7 cellular contexts compared by ENCODE assay signal in genomic region chr2:37890893-37891495, GRCh38. TPM values are rescaled to one million over a fixed set of nuclear protein-coding genes. Genes with fewer than 3 reads are reported as not detected.
DNase-seq lines count a peak whose midpoint lies in the region; TF ChIP-seq lines count a peak whose summit lies in the region.

No MANE protein-coding gene starts in this region.

- H3K9me3 ChIP-seq in PC-9 (ENCODE audit: insufficient read depth, low read depth) (no peaks in the 10 kb centered on the region), neuronal stem cell (replicated peaks in 1 of 2; ENCODE audit: control insufficient read depth in 2 of 2, insufficient read depth in 1 of 2, low read depth in 1 of 2, low read length in 2 of 2) (no peaks in the 10 kb centered on the region)

- H3K4me1 ChIP-seq in PC-9 (replicated peaks; ENCODE audit: insufficient read depth), result no peaks in the 10 kb centered on the region
- H3K4me1 ChIP-seq in neuronal stem cell (ENCODE audit: control insufficient read depth in 2 of 2, insufficient read depth in 1 of 2, low read depth in 1 of 2, low read length in 2 of 2), result no peaks in the 10 kb centered on the region

- H3K79me2 ChIP-seq in PC-9 (ENCODE audit: low read depth), result no peaks in the 10 kb centered on the region

- H3F3A ChIP-seq in PC-9 (ENCODE audit: insufficient read depth, low read depth), result peaks cover 4% of the 10 kb centered on the region; the same call in 1 of the 2 replicates

- H3K79me1 ChIP-seq in neuronal stem cell (ENCODE audit: low read depth, low read length), result no peaks in the 10 kb centered on the region

- no peaks in the 10 kb centered on the region for H3K36me3 ChIP-seq in PC-9 (ENCODE audit: low read depth)
- no peaks in the 10 kb centered on the region for H3K36me3 ChIP-seq in neuronal stem cell (replicated peaks in 1 of 2; ENCODE audit: control insufficient read depth in 2 of 2, insufficient read depth in 2 of 2, low read length in 2 of 2)

- TF ChIP-seq CTCF in GM10266 (IDR thresholded peaks at IDR 0.05; ENCODE audit: control insufficient read depth, insufficient read depth, low read depth, missing control alignments), result peak; percentile 84
- TF ChIP-seq CTCF in PC-9 (conservative IDR thresholded peaks at IDR 0.05), result peak; percentile 90

- no peak overlapping the region for H3K9ac ChIP-seq in neuronal stem cell (ENCODE audit: low read depth, low read length, poor library complexity)

- no peak overlapping the region for H4K91ac ChIP-seq in neuronal stem cell (ENCODE audit: low read depth, low read length, poor library complexity)

- no peaks in the 10 kb centered on the region for H3K27me3 ChIP-seq in PC-9 (ENCODE audit: insufficient read depth, low read depth)
- H3K27me3 ChIP-seq in neuronal stem cell (ENCODE audit: control insufficient read depth in 3 of 3, insufficient read depth in 3 of 3, low read depth in 1 of 3, low read length in 3 of 3), result peaks cover 0 to 21% (median 0%) of the 10 kb centered on the region in 3 experiments

- H3K14ac ChIP-seq in neuronal stem cell (ENCODE audit: low read length), result no peak overlapping the region

- no peak overlapping the region for H3K4ac ChIP-seq in neuronal stem cell (ENCODE audit: low read length)

- H3K4me2 ChIP-seq in PC-9 (no peak overlapping the region), neuronal stem cell (ENCODE audit: insufficient read depth, low read length, poor library complexity, severe bottlenecking) (no peak overlapping the region)

- H2BK120ac ChIP-seq in neuronal stem cell (ENCODE audit: low read depth, low read length), result no peak overlapping the region

- CTCF ChIA-PET in PC-9 (lab: Charles Lee), result interaction anchor here (0.6 kb wide), 1 partner anchor 1096 kb away, joined by 3 read pairs; no protein-coding TSS in a partner anchor

- DNase-seq in GM10266 (ENCODE audit: extremely low spot score) (peak; percentile 61), HT1080 (ENCODE audit: low read depth) (peak; percentile 63), PC-9 (peak; percentile 62 to 65), fibroblast of peridontal ligament (ENCODE audit: extremely low read depth) (peak; percentile 68), neuronal stem cell (ENCODE audit: low spot score) (peak; percentile 55), stromal cell of bone marrow (ENCODE audit: low read depth) (peak; percentile 33)
- peak; percentile 83 for DNase-seq in activated T-cell treated with anti-CD3 and anti-CD28 coated beads, Interleukin-2, amount 50 U/mL, for 48 hours

- BruUV-seq in PC-9 (replicated peaks; lab: Mats Ljungman, UMichigan), result no TSS peak

- no peak overlapping the region for H2BK5ac ChIP-seq in neuronal stem cell (ENCODE audit: low read length)

- no peaks in the 10 kb centered on the region for H4K20me1 ChIP-seq in PC-9 (ENCODE audit: insufficient read depth)

- H3K27ac ChIP-seq in PC-9, result no peak overlapping the region
- H3K27ac ChIP-seq in neuronal stem cell (replicated peaks; ENCODE audit: low read length), result no peak overlapping the region

- POLR2A ChIA-PET in PC-9 (lab: Charles Lee; ENCODE audit: unreplicated experiment), result no interaction called here

- no peak overlapping the region for H2BK15ac ChIP-seq in neuronal stem cell (ENCODE audit: low read length)

- H2BK12ac ChIP-seq in neuronal stem cell (ENCODE audit: low read length), result no peak overlapping the region

- H3K9me2 ChIP-seq in PC-9 (ENCODE audit: insufficient read depth), result no peaks in the 10 kb centered on the region

- no CpG with 5 or more reads among the region's 8 CpGs for WGBS in neuronal stem cell (ENCODE audit: extremely low coverage in 2 of 2, insufficient read length in 2 of 2, insufficient replicate concordance in 1 of 2), 2 donors

- H3K4me3 ChIP-seq in PC-9 (no peak overlapping the region), neuronal stem cell (ENCODE audit: low read length in 2 of 2) (no peak overlapping the region)

- H3K18ac ChIP-seq in neuronal stem cell (ENCODE audit: low read length), result no peak overlapping the region

- H4K8ac ChIP-seq in neuronal stem cell (ENCODE audit: low read depth, low read length), result no peak overlapping the region

- H2AFZ ChIP-seq in PC-9, result no peak overlapping the region
- H2AFZ ChIP-seq in neuronal stem cell (ENCODE audit: low read length), result no peak overlapping the region

- no peak overlapping the region for H3K23ac ChIP-seq in neuronal stem cell (ENCODE audit: low read depth, low read length, poor library complexity)

- intact Hi-C loops in PC-9 (cut with micrococcal nuclease; ENCODE audit: unreplicated experiment), result loop anchor here (1.0 to 10.0 kb wide), 4 partner anchors 74 to 1106 kb away; no protein-coding TSS in a partner anchor

- H2AK5ac ChIP-seq in neuronal stem cell (ENCODE audit: low read depth, low read length), result no peak overlapping the region

RNA-seq across cellular contexts. Expression of gene RMDN2, which starts 34.1 kb away (rescaled TPM):
- 3.2 and 3.4 TPM in 2 replicates for total RNA-seq in HT1080 (2014; rRNA removed; shearing (Covaris generic))
- 2.4 and 3.4 TPM in 2 replicates for polyA plus RNA-seq in HT1080 (2015; cell fraction: cytosol; rRNA removed)
- 2.7 and 3.1 TPM in 2 replicates for polyA plus RNA-seq in HT1080 (2015; cell fraction: nucleus; rRNA removed)
- 4.0 and 5.3 TPM in 2 replicates for total RNA-seq in PC-9 (2021)
- 1.1 TPM for polyA plus RNA-seq in neuronal stem cell (2013, experiment 1 of 2)
- polyA plus RNA-seq in neuronal stem cell (2013, experiment 2 of 2), result 1.0 TPM

Comparison
In these comparisons a context has a peak if more than half of its experiments do, and no peak if none do; other contexts are left out.
1. DNase-seq: peak in every context shown above with its lines; median percentile 83 in activated T-cell treated with anti-CD3 and anti-CD28 coated beads, Interleukin-2, amount 50 U/mL, for 48 hours; 68 in fibroblast of peridontal ligament; 64 in PC-9; 63 in HT1080; 61 in GM10266; 55 in neuronal stem cell; 33 in stromal cell of bone marrow.